ENCODE assay signal across 15 cellular contexts in genomic region chr7:40469481-40469880, GRCh38.
DNase-seq lines count a peak whose midpoint lies in the region; ATAC-seq and TF ChIP-seq lines count a peak whose summit lies in the region.
"Had no signal": no experiment of that assay in that cellular context is flagged by ENCODE, and none has a peak within 500 bp of the region (broad histone marks: within the 10 kb centered on the region; RNA-seq: fewer than 3 reads in every experiment).

No MANE protein-coding gene starts in this region.

- peak; percentile 71 for DNase-seq in COLO829 (ENCODE audit: low spot score)
- peak; percentile 59 for DNase-seq in RPMI7951 (ENCODE audit: low read depth)
- peak; percentile 52 for DNase-seq in fibroblast of pulmonary artery (ENCODE audit: low read depth)
- DNase-seq in osteocyte (ENCODE audit: extremely low spot score, unreplicated experiment), result no peak
- DNase-seq in suprapubic skin (ENCODE audit: low spot score in 2 of 2), result no peak
- no peak for DNase-seq in NCI-H1436 treated with DMSO at 0.1 percent for 48 hours (lab: John Stamatoyannopoulos, UW)
- no peak for DNase-seq in NCI-H1694 (lab: John Stamatoyannopoulos, UW)
- DNase-seq: activated CD8-positive, alpha-beta T cell treated with anti-CD3 and anti-CD28 coated beads for 36 hours; activated naive CD4-positive, alpha-beta T cell; NCI-H187; T-helper 17 cell had no signal

- 73% methylated on average over 3 of the region's 3 CpGs for WGBS in suprapubic skin

- TF ChIP-seq CTCF in fibroblast of pulmonary artery (IDR thresholded peaks at IDR 0.05; ENCODE audit: low read length, missing control alignments) (no peak), osteocyte (IDR thresholded peaks at IDR 0.05) (no peak), suprapubic skin (IDR thresholded peaks at IDR 0.05) (no peak)

- H3K9me3 ChIP-seq in suprapubic skin, result no peaks in the 10 kb centered on the region
- H3K9me3 ChIP-seq: uterus had no signal

- peak overlapping the region; percentile 95 for H3K27ac Mint-ChIP-seq in osteocyte (ENCODE audit: unreplicated experiment)
- H3K27ac Mint-ChIP-seq: activated CD8-positive, alpha-beta T cell treated with anti-CD3 and anti-CD28 coated beads for 36 hours; T-helper 17 cell had no signal

- H3K4me3 ChIP-seq in fibroblast of pulmonary artery (replicated peaks; ENCODE audit: low read depth, low read length), result no peak overlapping the region
- no peak overlapping the region for H3K4me3 ChIP-seq in suprapubic skin
- H3K4me3 ChIP-seq: skin epidermis, uterus had no signal

- no peaks in the 10 kb centered on the region for H3K36me3 ChIP-seq in suprapubic skin
- H3K36me3 ChIP-seq: uterus had no signal

- H3K4me1 ChIP-seq in suprapubic skin, result no peaks in the 10 kb centered on the region
- H3K4me1 ChIP-seq: uterus had no signal

- H3K4me3 Mint-ChIP-seq in osteocyte (ENCODE audit: unreplicated experiment), result peak overlapping the region; percentile 1
- H3K4me3 Mint-ChIP-seq: activated CD8-positive, alpha-beta T cell treated with anti-CD3 and anti-CD28 coated beads for 36 hours; CD14-positive monocyte; T-helper 17 cell had no signal

- no peaks in the 10 kb centered on the region for H3K27me3 ChIP-seq in suprapubic skin
- H3K27me3 ChIP-seq: uterus had no signal

- H3K36me3 Mint-ChIP-seq in osteocyte (ENCODE audit: unreplicated experiment), result no peaks in the 10 kb centered on the region
- H3K36me3 Mint-ChIP-seq: CD14-positive monocyte had no signal

- ATAC-seq in HG02884 (IDR thresholded peaks at IDR 0.05; ENCODE audit: unreplicated experiment), result no peak
- ATAC-seq: activated CD8-positive, alpha-beta T cell treated with anti-CD3 and anti-CD28 coated beads for 36 hours; T-helper 17 cell had no signal

- H3K9me3 Mint-ChIP-seq in osteocyte (ENCODE audit: unreplicated experiment), result no peaks in the 10 kb centered on the region
- H3K9me3 Mint-ChIP-seq: activated CD8-positive, alpha-beta T cell treated with anti-CD3 and anti-CD28 coated beads for 36 hours; CD14-positive monocyte had no signal

- no peak for TF ChIP-seq POLR2A in suprapubic skin (IDR thresholded peaks at IDR 0.05)

- H3K4me1 Mint-ChIP-seq in osteocyte (ENCODE audit: unreplicated experiment), result peaks cover 48% of the 10 kb centered on the region
- H3K4me1 Mint-ChIP-seq: CD14-positive monocyte, T-helper 17 cell had no signal

- H3K27ac ChIP-seq in suprapubic skin, result no peak overlapping the region

- no peak for TF ChIP-seq EP300 in suprapubic skin (IDR thresholded peaks at IDR 0.05)

- no peaks in the 10 kb centered on the region for H3K27me3 Mint-ChIP-seq in osteocyte (ENCODE audit: unreplicated experiment)
- H3K27me3 Mint-ChIP-seq: activated CD8-positive, alpha-beta T cell treated with anti-CD3 and anti-CD28 coated beads for 36 hours; T-helper 17 cell had no signal

Comparison
In these comparisons a context has a peak if more than half of its experiments do, and no peak if none do; other contexts are left out.
1. DNase-seq: peak in COLO829 (single experiment), RPMI7951 (single experiment) and fibroblast of pulmonary artery (single experiment); none in osteocyte (single experiment), suprapubic skin (0 of 2), NCI-H1436 treated with DMSO at 0.1 percent for 48 hours (single experiment) and NCI-H1694 (single experiment).